In genomic region chr15:90334304-90334731, GRCh38 we compare ENCODE assay signal across 18 cellular contexts.
"Had no signal": no experiment of that assay in that cellular context is flagged by ENCODE, and none has a peak within 500 bp of the region (broad histone marks: within the 10 kb centered on the region; RNA-seq: fewer than 3 reads in every experiment).

No MANE protein-coding gene starts in this region.

- H3K4me3 Mint-ChIP-seq: activated CD4-positive, alpha-beta T cell treated with anti-CD3 and anti-CD28 coated beads for 36 hours; activated CD8-positive, alpha-beta T cell treated with anti-CD3 and anti-CD28 coated beads for 36 hours; activated T-helper 1 cell treated with anti-CD3 and anti-CD28 coated beads, Interleukin-12 subunit alpha, Interleukin-12 subunit beta, Interleukin-2, Interleukin-4 antibody, amounts not matched to agents 30 ng/mL and 10 ng/mL and 1 ng/mL, durations not matched to agents 14 hours and 24 hours and 36 hours; effector memory CD8-positive, alpha-beta T cell; neural crest cell had no signal

- H3K4me3 ChIP-seq: esophagus muscularis mucosa, ovary, SK-N-MC, skin epidermis, tibial artery had no signal

- H3K9me3 Mint-ChIP-seq: activated CD8-positive, alpha-beta T cell treated with anti-CD3 and anti-CD28 coated beads for 36 hours; activated T-helper 1 cell treated with anti-CD3 and anti-CD28 coated beads, Interleukin-12 subunit alpha, Interleukin-12 subunit beta, Interleukin-2, Interleukin-4 antibody, amounts not matched to agents 30 ng/mL and 10 ng/mL and 1 ng/mL, durations not matched to agents 14 hours and 24 hours and 36 hours; effector memory CD8-positive, alpha-beta T cell; neural crest cell had no signal

- H3K27ac ChIP-seq: esophagus muscularis mucosa, ovary, SK-N-MC, tibial artery, WERI-Rb-1 had no signal

- H3K27me3 Mint-ChIP-seq: activated CD4-positive, alpha-beta T cell treated with anti-CD3 and anti-CD28 coated beads for 36 hours; activated CD8-positive, alpha-beta T cell treated with anti-CD3 and anti-CD28 coated beads for 36 hours; effector memory CD8-positive, alpha-beta T cell had no signal

- H3K4me1 Mint-ChIP-seq: neural crest cell had no signal

- DNase-seq: activated CD4-positive, alpha-beta T cell treated with anti-CD3 and anti-CD28 coated beads for 36 hours; activated CD8-positive, alpha-beta memory T cell treated with anti-CD3 and anti-CD28 coated beads, Interleukin-2, amount 50 U/mL, for 4 hours; activated CD8-positive, alpha-beta T cell treated with anti-CD3 and anti-CD28 coated beads for 36 hours; activated naive CD4-positive, alpha-beta T cell treated with Interleukin-2 at 50 U/mL for 16 hours; caudate nucleus; cortex of kidney; effector memory CD8-positive, alpha-beta T cell; foreskin fibroblast; mesenchymal stem cell; ovary; T-helper 1 cell; tibial artery; WERI-Rb-1 had no signal

- H3K27ac Mint-ChIP-seq: activated CD4-positive, alpha-beta T cell treated with anti-CD3 and anti-CD28 coated beads for 36 hours; activated CD8-positive, alpha-beta T cell treated with anti-CD3 and anti-CD28 coated beads for 36 hours; activated T-helper 1 cell treated with anti-CD3 and anti-CD28 coated beads, Interleukin-12 subunit alpha, Interleukin-12 subunit beta, Interleukin-2, Interleukin-4 antibody, amounts not matched to agents 30 ng/mL and 10 ng/mL and 1 ng/mL, durations not matched to agents 14 hours and 24 hours and 36 hours; effector memory CD8-positive, alpha-beta T cell had no signal

- H3K27me3 ChIP-seq: esophagus muscularis mucosa, ovary, tibial artery had no signal

- H3K4me1 ChIP-seq: esophagus muscularis mucosa had no signal

- H3K36me3 ChIP-seq: esophagus muscularis mucosa, ovary, tibial artery, WERI-Rb-1 had no signal

- H3K9me3 ChIP-seq: esophagus muscularis mucosa, ovary, tibial artery had no signal
